In genomic region chr20:51700809-51701285, GRCh38 we compare ENCODE assay signal across 8 cellular contexts.
DNase-seq lines count a peak whose midpoint lies in the region; ATAC-seq and TF ChIP-seq lines count a peak whose summit lies in the region.

No MANE protein-coding gene starts in this region.

- TF ChIP-seq CTCF in PC-9 (conservative IDR thresholded peaks at IDR 0.05) (peak; percentile 81), fibroblast of mammary gland (conservative IDR thresholded peaks at IDR 0.05; ENCODE audit: control insufficient read depth, insufficient read depth, low read depth, low read length) (peak; percentile 78)

- H3K36me3 ChIP-seq in PC-9 (ENCODE audit: low read depth) = no peaks in the 10 kb centered on the region

- POLR2A ChIA-PET in PC-9 (lab: Charles Lee; ENCODE audit: unreplicated experiment) = no interaction called here

- peak; percentile 0 to 10 for DNase-seq in AML-193 (lab: John Stamatoyannopoulos, UW)
- peak in 1 of 2 experiments; percentile 16 for DNase-seq in PC-9
- peak; percentile 59 for DNase-seq in fibroblast of mammary gland (ENCODE audit: low read depth)
- peak; percentile 29 for DNase-seq in putamen (ENCODE audit: low spot score)
- DNase-seq in NK-92 (lab: John Stamatoyannopoulos, UW; ENCODE audit: unreplicated experiment) = no peak
- DNase-seq in ureter (ENCODE audit: low spot score) = no peak
- DNase-seq in activated CD4-positive, alpha-beta T cell treated with anti-CD3 and anti-CD28 coated beads, Interleukin-2, amount 50 U/mL, for 1 hour = no peak

- CTCF ChIA-PET in PC-9 (lab: Charles Lee) = interaction anchor here (0.5 to 1.3 kb wide), 12 partner anchors 22 to 360 kb away, joined by 3 to 23 read pairs (median 4); no protein-coding TSS in a partner anchor

- H3K4me1 ChIP-seq in PC-9 (replicated peaks; ENCODE audit: insufficient read depth) = peaks cover 21% of the 10 kb centered on the region

- no peak overlapping the region for H3K27ac ChIP-seq in PC-9

- no peaks in the 10 kb centered on the region for H3K79me2 ChIP-seq in PC-9 (ENCODE audit: low read depth)

- no TSS peak for BruUV-seq in PC-9 (replicated peaks; lab: Mats Ljungman, UMichigan)

- H3K4me3 ChIP-seq in PC-9 (no peak overlapping the region), fibroblast of mammary gland (ENCODE audit: control insufficient read depth, low read depth, low read length) (no peak overlapping the region)

- no peaks in the 10 kb centered on the region for H3K27me3 ChIP-seq in PC-9 (ENCODE audit: insufficient read depth, low read depth)

- no peak overlapping the region for H3K4me2 ChIP-seq in PC-9

- H3K9me2 ChIP-seq in PC-9 (ENCODE audit: insufficient read depth) = no peaks in the 10 kb centered on the region

- intact Hi-C loops in PC-9 (cut with micrococcal nuclease; ENCODE audit: unreplicated experiment) = loop anchor here (1.0 kb wide), 1 partner anchor 99 kb away; no protein-coding TSS in a partner anchor

- no peaks in the 10 kb centered on the region for H3F3A ChIP-seq in PC-9 (ENCODE audit: insufficient read depth, low read depth)

- no peaks in the 10 kb centered on the region for H3K9me3 ChIP-seq in PC-9 (ENCODE audit: insufficient read depth, low read depth)

- H4K20me1 ChIP-seq in PC-9 (ENCODE audit: insufficient read depth) = no peaks in the 10 kb centered on the region

- peak; percentile 63 for ATAC-seq in GM19351 (IDR thresholded peaks at IDR 0.05; ENCODE audit: unreplicated experiment)

- H2AFZ ChIP-seq in PC-9 = no peak overlapping the region

Comparison
In these comparisons a context has a peak if more than half of its experiments do, and no peak if none do; other contexts are left out.
1. DNase-seq: peak in AML-193 (2 of 2), fibroblast of mammary gland (single experiment) and putamen (single experiment); none in NK-92 (single experiment), ureter (single experiment) and activated CD4-positive, alpha-beta T cell treated with anti-CD3 and anti-CD28 coated beads, Interleukin-2, amount 50 U/mL, for 1 hour (single experiment).